ENCODE assay signal across 2 cellular contexts in the genomic region with DNA sequence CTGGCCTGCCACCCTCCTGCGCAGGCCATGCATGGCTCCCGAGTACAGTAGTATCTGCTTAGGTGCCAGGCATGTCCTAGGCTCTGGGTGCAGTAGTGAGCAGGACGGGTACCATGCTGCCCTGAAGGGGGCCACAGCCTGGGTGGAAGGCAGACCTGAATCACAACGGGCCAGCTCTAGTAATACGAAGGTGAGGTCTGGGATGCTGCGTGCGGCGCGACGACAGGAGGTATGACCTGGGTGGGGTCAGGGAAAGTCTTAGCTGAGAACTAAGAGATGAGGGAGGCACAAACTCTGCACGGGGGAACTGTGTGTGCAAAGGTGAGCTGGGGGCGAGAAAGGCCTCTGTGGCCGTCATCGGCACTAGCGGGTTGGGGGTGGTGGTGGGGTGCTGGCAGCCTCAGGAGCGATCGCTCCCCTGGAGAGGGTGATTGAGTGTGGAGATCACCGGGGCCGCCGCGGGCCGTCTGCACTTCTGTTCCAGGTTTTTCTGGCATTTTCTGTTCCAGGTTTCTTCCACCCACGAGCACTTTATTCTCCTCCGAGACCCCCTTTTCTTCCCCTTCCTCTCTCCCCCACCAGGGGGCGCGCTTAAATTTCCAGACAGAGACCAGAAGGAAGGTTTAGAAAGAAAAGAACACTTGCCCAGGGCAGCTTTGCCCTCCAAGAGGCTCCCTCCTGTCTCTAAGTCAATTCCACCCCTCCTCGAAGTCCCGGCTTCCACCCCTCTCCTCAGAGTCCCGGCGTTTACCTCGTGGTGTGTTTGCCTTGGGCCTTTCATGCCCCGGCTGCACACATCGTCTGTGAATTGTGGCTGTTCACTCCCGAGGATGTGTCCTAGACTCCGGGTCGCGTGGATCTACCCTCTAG.
A peak's percentile ranks its signal among the peaks of the same experiment; 100 is the strongest.
TF ChIP-seq lines count a peak whose summit lies in the region.

No MANE protein-coding gene starts in this region.

TF ChIP-seq in IMR-90, 13 proteins besides CTCF, POLR2A, EP300 and RAD21:
- TF ChIP-seq, protein P1, sequence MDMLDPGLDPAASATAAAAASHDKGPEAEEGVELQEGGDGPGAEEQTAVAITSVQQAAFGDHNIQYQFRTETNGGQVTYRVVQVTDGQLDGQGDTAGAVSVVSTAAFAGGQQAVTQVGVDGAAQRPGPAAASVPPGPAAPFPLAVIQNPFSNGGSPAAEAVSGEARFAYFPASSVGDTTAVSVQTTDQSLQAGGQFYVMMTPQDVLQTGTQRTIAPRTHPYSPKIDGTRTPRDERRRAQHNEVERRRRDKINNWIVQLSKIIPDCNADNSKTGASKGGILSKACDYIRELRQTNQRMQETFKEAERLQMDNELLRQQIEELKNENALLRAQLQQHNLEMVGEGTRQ (IDR thresholded peaks at IDR 0.05; ENCODE audit: low read depth, low read length): no peak
- TF ChIP-seq ELK1 (IDR thresholded peaks at IDR 0.05; ENCODE audit: borderline replicate concordance, low read depth, low read length): no peak
- no peak for TF ChIP-seq FOS (IDR thresholded peaks at IDR 0.05; ENCODE audit: low read depth, low read length)
- TF ChIP-seq RFX5 (IDR thresholded peaks at IDR 0.05; ENCODE audit: low read depth, low read length): no peak
- TF ChIP-seq SMC3 (IDR thresholded peaks at IDR 0.05; ENCODE audit: low read depth, low read length): peak; percentile 65
- TF ChIP-seq MAZ (IDR thresholded peaks at IDR 0.05; ENCODE audit: borderline replicate concordance, low read depth, low read length): peak; percentile 42; the same call in 1 of the 2 replicates
- no peak for TF ChIP-seq MAFK (IDR thresholded peaks at IDR 0.05; ENCODE audit: low read depth, low read length)
- no peak for TF ChIP-seq RCOR1 (IDR thresholded peaks at IDR 0.05; ENCODE audit: insufficient replicate concordance, low read length)
- TF ChIP-seq NFE2L2 (IDR thresholded peaks at IDR 0.05; ENCODE audit: low read depth, low read length): no peak
- TF ChIP-seq BHLHE40 (IDR thresholded peaks at IDR 0.05; ENCODE audit: low read depth, low read length): no peak

TF ChIP-seq in SK-N-SH treated with all-trans-retinoic acid at 6 μM for 48 hours, 23 proteins besides CTCF, POLR2A, EP300 and RAD21:
- no peak for TF ChIP-seq OSR1 (CRISPR knock-in tag; IDR thresholded peaks at IDR 0.05)
- no peak for TF ChIP-seq ZFP30 (CRISPR knock-in tag; IDR thresholded peaks at IDR 0.05)
- TF ChIP-seq ISL1 (CRISPR knock-in tag; IDR thresholded peaks at IDR 0.05): no peak
- TF ChIP-seq TCF4 (CRISPR knock-in tag; IDR thresholded peaks at IDR 0.05; ENCODE audit: borderline replicate concordance): no peak
- TF ChIP-seq CREB5 (CRISPR knock-in tag; IDR thresholded peaks at IDR 0.05; ENCODE audit: low read depth): no peak
- TF ChIP-seq ARNTL (CRISPR knock-in tag; IDR thresholded peaks at IDR 0.05; ENCODE audit: borderline replicate concordance, low read depth): no peak
- no peak for TF ChIP-seq CSDC2 (CRISPR knock-in tag; IDR thresholded peaks at IDR 0.05)
- TF ChIP-seq BACH2 (CRISPR knock-in tag; IDR thresholded peaks at IDR 0.05; ENCODE audit: borderline replicate concordance): no peak
- TF ChIP-seq ZNF70 (CRISPR knock-in tag; IDR thresholded peaks at IDR 0.05): no peak
- TF ChIP-seq, protein P2, sequence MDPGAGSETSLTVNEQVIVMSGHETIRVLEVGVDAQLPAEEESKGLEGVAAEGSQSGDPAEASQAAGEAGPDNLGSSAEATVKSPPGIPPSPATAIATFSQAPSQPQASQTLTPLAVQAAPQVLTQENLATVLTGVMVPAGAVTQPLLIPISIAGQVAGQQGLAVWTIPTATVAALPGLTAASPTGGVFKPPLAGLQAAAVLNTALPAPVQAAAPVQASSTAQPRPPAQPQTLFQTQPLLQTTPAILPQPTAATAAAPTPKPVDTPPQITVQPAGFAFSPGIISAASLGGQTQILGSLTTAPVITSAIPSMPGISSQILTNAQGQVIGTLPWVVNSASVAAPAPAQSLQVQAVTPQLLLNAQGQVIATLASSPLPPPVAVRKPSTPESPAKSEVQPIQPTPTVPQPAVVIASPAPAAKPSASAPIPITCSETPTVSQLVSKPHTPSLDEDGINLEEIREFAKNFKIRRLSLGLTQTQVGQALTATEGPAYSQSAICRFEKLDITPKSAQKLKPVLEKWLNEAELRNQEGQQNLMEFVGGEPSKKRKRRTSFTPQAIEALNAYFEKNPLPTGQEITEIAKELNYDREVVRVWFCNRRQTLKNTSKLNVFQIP (CRISPR knock-in tag; IDR thresholded peaks at IDR 0.05; ENCODE audit: borderline replicate concordance, low read depth): no peak
- TF ChIP-seq PPARA (CRISPR knock-in tag; IDR thresholded peaks at IDR 0.05; ENCODE audit: borderline replicate concordance): no peak
- TF ChIP-seq GLIS3 (CRISPR knock-in tag; IDR thresholded peaks at IDR 0.05): no peak
- TF ChIP-seq ZNF565 (CRISPR knock-in tag; conservative IDR thresholded peaks at IDR 0.05; ENCODE audit: low read depth): no peak
- no peak for TF ChIP-seq PATZ1 (CRISPR knock-in tag; IDR thresholded peaks at IDR 0.05; ENCODE audit: borderline replicate concordance)
- no peak for TF ChIP-seq TSHZ2 (CRISPR knock-in tag; IDR thresholded peaks at IDR 0.05)
- TF ChIP-seq, protein P3, sequence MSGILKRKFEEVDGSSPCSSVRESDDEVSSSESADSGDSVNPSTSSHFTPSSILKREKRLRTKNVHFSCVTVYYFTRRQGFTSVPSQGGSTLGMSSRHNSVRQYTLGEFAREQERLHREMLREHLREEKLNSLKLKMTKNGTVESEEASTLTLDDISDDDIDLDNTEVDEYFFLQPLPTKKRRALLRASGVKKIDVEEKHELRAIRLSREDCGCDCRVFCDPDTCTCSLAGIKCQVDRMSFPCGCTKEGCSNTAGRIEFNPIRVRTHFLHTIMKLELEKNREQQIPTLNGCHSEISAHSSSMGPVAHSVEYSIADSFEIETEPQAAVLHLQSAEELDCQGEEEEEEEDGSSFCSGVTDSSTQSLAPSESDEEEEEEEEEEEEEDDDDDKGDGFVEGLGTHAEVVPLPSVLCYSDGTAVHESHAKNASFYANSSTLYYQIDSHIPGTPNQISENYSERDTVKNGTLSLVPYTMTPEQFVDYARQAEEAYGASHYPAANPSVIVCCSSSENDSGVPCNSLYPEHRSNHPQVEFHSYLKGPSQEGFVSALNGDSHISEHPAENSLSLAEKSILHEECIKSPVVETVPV (CRISPR knock-in tag; IDR thresholded peaks at IDR 0.05): no peak
- no peak for TF ChIP-seq ESRRG (CRISPR knock-in tag; IDR thresholded peaks at IDR 0.05)
- no peak for TF ChIP-seq ZNF8 (CRISPR knock-in tag; IDR thresholded peaks at IDR 0.05)
- TF ChIP-seq SNAI2 (CRISPR knock-in tag; IDR thresholded peaks at IDR 0.05): no peak
